In genomic region chr7:157405501-157405900, GRCh38 we compare ENCODE assay signal across 17 cellular contexts.
A peak's percentile ranks its signal among the peaks of the same experiment; 100 is the strongest.
DNase-seq lines count a peak whose midpoint lies in the region; ATAC-seq and TF ChIP-seq lines count a peak whose summit lies in the region.
"Had no signal": no experiment of that assay in that cellular context is flagged by ENCODE, and none has a peak within 500 bp of the region (broad histone marks: within the 10 kb centered on the region; RNA-seq: fewer than 3 reads in every experiment).

No MANE protein-coding gene starts in this region.

- H3K4me1 ChIP-seq in SK-N-SH (ENCODE audit: control insufficient read depth in 1 of 2, insufficient read depth in 2 of 2, low read depth in 1 of 2, low read length in 1 of 2) (peaks cover 0 to 29% of the 10 kb centered on the region in 2 experiments; a peak in 2 of 4 replicates), right cardiac atrium (ENCODE audit: control insufficient read depth, insufficient read depth, low read length) (peaks cover 7% of the 10 kb centered on the region), testis (peaks cover 32% of the 10 kb centered on the region)

- TF ChIP-seq RAD21 in SK-N-SH (IDR thresholded peaks at IDR 0.05; ENCODE audit: low read length) = no peak

- H3F3A ChIP-seq in SK-N-SH (replicated peaks; ENCODE audit: insufficient read depth) = peaks cover 15% of the 10 kb centered on the region

- H3K27ac ChIP-seq in SK-N-SH (ENCODE audit: low read depth in 2 of 2, low read length in 1 of 2) (peak overlapping the region in 1 of 2 experiments; percentile 39; a peak in 1 of 4 replicates), right cardiac atrium (ENCODE audit: low read length) (peak overlapping the region; percentile 37), testis (peak overlapping the region; percentile 47 to 60)
- H3K27ac ChIP-seq: upper lobe of left lung had no signal

- peak; percentile 1 to 3 for ATAC-seq in right cardiac atrium
- ATAC-seq: stimulated activated memory B cell treated with anti-CD40 and anti-IgM and Interleukin-4, amounts not matched to agents 10 μg/mL and 1 μg/mL and 100 μg/mL, for 72 hours had no signal

- H3K36me3 Mint-ChIP-seq in activated T-cell treated with anti-CD3 and anti-CD28 coated beads, Interleukin-2, amount 50 U/mL, for 24 hours (ENCODE audit: low read depth) = peaks cover 80% of the 10 kb centered on the region

- no peak for DNase-seq in activated T-cell treated with anti-CD3 and anti-CD28 coated beads, Interleukin-2, amount 50 U/mL, for 24 hours
- DNase-seq in activated T-cell treated with anti-CD3 and anti-CD28 coated beads for 4 hours (no peak), SK-N-SH (peak; percentile 59), right cardiac atrium (peak in 2 of 3 donors; percentile 45 to 49), testis (no peak), HEK293T (ENCODE audit: extremely low spot score) (no peak), NAMALWA (ENCODE audit: low spot score) (no peak), inferior parietal cortex (ENCODE audit: extremely low spot score) (no peak)
- DNase-seq: hippocampal formation, left colon, NCI-H146, NCI-H446 treated with DMSO at 0.1 percent for 48 hours, upper lobe of left lung had no signal

- no peak overlapping the region for H3K9ac ChIP-seq in SK-N-SH

- H3K79me2 ChIP-seq in SK-N-SH (ENCODE audit: insufficient read depth) = peaks cover 27% of the 10 kb centered on the region; the same call in 1 of the 2 replicates

- TF ChIP-seq POLR2A in testis (IDR thresholded peaks at IDR 0.05) = no peak

- peaks cover 23% of the 10 kb centered on the region for H3K4me1 Mint-ChIP-seq in activated T-cell treated with anti-CD3 and anti-CD28 coated beads, Interleukin-2, amount 50 U/mL, for 24 hours (ENCODE audit: low read depth)

- 88% methylated on average over 13 of the region's 13 CpGs for WGBS in SK-N-SH (ENCODE audit: low lambda C conversion rate)
- WGBS in right cardiac atrium = 86% methylated on average over 13 of the region's 13 CpGs
- WGBS in testis, 2 donors = 56 to 69% methylated on average over 12 to 13 of the region's 13 CpGs

- peaks cover 27 to 57% of the 10 kb centered on the region in 2 experiments for H3K36me3 ChIP-seq in SK-N-SH (replicated peaks in 1 of 2; ENCODE audit: control insufficient read depth in 1 of 2, insufficient read depth in 2 of 2, low read length in 1 of 2)
- H3K36me3 ChIP-seq in testis (ENCODE audit: low read depth, missing control alignments) = no peaks in the 10 kb centered on the region

- H3K27me3 ChIP-seq in SK-N-SH (ENCODE audit: insufficient read depth) (no peaks in the 10 kb centered on the region), right cardiac atrium (ENCODE audit: control insufficient read depth, insufficient read depth) (no peaks in the 10 kb centered on the region), testis (no peaks in the 10 kb centered on the region)
- H3K27me3 ChIP-seq: spleen, upper lobe of left lung had no signal

- H3K9me3 Mint-ChIP-seq in activated T-cell treated with anti-CD3 and anti-CD28 coated beads, Interleukin-2, amount 50 U/mL, for 24 hours = no peaks in the 10 kb centered on the region
- H3K9me3 Mint-ChIP-seq: activated CD4-positive, alpha-beta T cell treated with anti-CD3 and anti-CD28 coated beads, Interleukin-2, amount 10 ng/mL, durations not matched to agents 24 days and 14 days; stimulated activated memory B cell treated with anti-CD40 and anti-IgM and Interleukin-4, amounts not matched to agents 10 μg/mL and 1 μg/mL and 100 μg/mL, for 72 hours had no signal

- peaks cover 33% of the 10 kb centered on the region for H4K20me1 ChIP-seq in SK-N-SH (ENCODE audit: insufficient read depth)

- H3K27ac Mint-ChIP-seq in activated T-cell treated with anti-CD3 and anti-CD28 coated beads, Interleukin-2, amount 50 U/mL, for 24 hours = peak overlapping the region; percentile 78
- H3K27ac Mint-ChIP-seq: stimulated activated memory B cell treated with anti-CD40 and anti-IgM and Interleukin-4, amounts not matched to agents 10 μg/mL and 1 μg/mL and 100 μg/mL, for 72 hours had no signal

- TF ChIP-seq EP300 in SK-N-SH (IDR thresholded peaks at IDR 0.05; ENCODE audit: borderline replicate concordance in 1 of 2, low read depth in 1 of 2, low read length in 1 of 2) = no peak

- no peak overlapping the region for H3K4me3 Mint-ChIP-seq in activated T-cell treated with anti-CD3 and anti-CD28 coated beads, Interleukin-2, amount 50 U/mL, for 24 hours
- H3K4me3 Mint-ChIP-seq: activated CD4-positive, alpha-beta T cell treated with anti-CD3 and anti-CD28 coated beads, Interleukin-2, amount 10 ng/mL, durations not matched to agents 24 days and 14 days; stimulated activated memory B cell treated with anti-CD40 and anti-IgM and Interleukin-4, amounts not matched to agents 10 μg/mL and 1 μg/mL and 100 μg/mL, for 72 hours had no signal

- H3K9me3 ChIP-seq in SK-N-SH = no peaks in the 10 kb centered on the region
- no peaks in the 10 kb centered on the region for H3K9me3 ChIP-seq in right cardiac atrium (ENCODE audit: control insufficient read depth, low read length)
- no peaks in the 10 kb centered on the region for H3K9me3 ChIP-seq in testis
- H3K9me3 ChIP-seq: spleen, upper lobe of left lung had no signal

- POLR2A ChIA-PET in SK-N-SH (lab: Yijun Ruan, JAX) = no interaction called here
- POLR2A ChIA-PET in HEK293T (lab: Yijun Ruan, JAX) = no interaction called here

- H3K27me3 Mint-ChIP-seq in activated T-cell treated with anti-CD3 and anti-CD28 coated beads, Interleukin-2, amount 50 U/mL, for 24 hours = no peaks in the 10 kb centered on the region
- H3K27me3 Mint-ChIP-seq: activated CD4-positive, alpha-beta T cell treated with anti-CD3 and anti-CD28 coated beads, Interleukin-2, amount 10 ng/mL, durations not matched to agents 24 days and 14 days; activated naive CD8-positive, alpha-beta T cell; stimulated activated memory B cell treated with anti-CD40 and anti-IgM and Interleukin-4, amounts not matched to agents 10 μg/mL and 1 μg/mL and 100 μg/mL, for 72 hours had no signal

- H3K9me2 ChIP-seq in SK-N-SH = no peaks in the 10 kb centered on the region

- H3K4me3 ChIP-seq in SK-N-SH (ENCODE audit: low read depth in 2 of 2, low read length in 1 of 2) (no peak overlapping the region), right cardiac atrium (ENCODE audit: low read length) (no peak overlapping the region), testis (no peak overlapping the region)
- H3K4me3 ChIP-seq: spleen, upper lobe of left lung had no signal

- H3K4me2 ChIP-seq in SK-N-SH = no peak overlapping the region

- CTCF ChIA-PET in SK-N-SH (lab: Yijun Ruan, JAX) (interaction anchor here (0.6 to 5.9 kb wide), 13 partner anchors 8 to 1002 kb away, joined by 3 to 56 read pairs (median 4); no protein-coding TSS in a partner anchor), HEK293T (lab: Yijun Ruan, JAX) (interaction anchor here (0.8 kb wide), 1 partner anchor 19 kb away, joined by 3 read pairs; no protein-coding TSS in a partner anchor)

- H2AFZ ChIP-seq in SK-N-SH (ENCODE audit: low read depth) = no peak overlapping the region

- intact Hi-C loops in right cardiac atrium (cut with DNase I) (no loop called here), testis (cut with DNase I; ENCODE audit: low total_unique reads) (no loop called here)

- TF ChIP-seq CTCF in SK-N-SH (IDR thresholded peaks at IDR 0.05) = no peak
- TF ChIP-seq CTCF in testis (IDR thresholded peaks at IDR 0.05) = no peak

TF ChIP-seq in SK-N-SH, 30 proteins besides CTCF, POLR2A, EP300 and RAD21:
- no peak for TF ChIP-seq NRF1 (IDR thresholded peaks at IDR 0.05; ENCODE audit: low read depth, low read length)
- no peak for TF ChIP-seq NFIC (IDR thresholded peaks at IDR 0.05; ENCODE audit: borderline replicate concordance)
- no peak for TF ChIP-seq USF1 (IDR thresholded peaks at IDR 0.05; ENCODE audit: borderline replicate concordance, low read depth)
- TF ChIP-seq MEF2A (IDR thresholded peaks at IDR 0.05; ENCODE audit: borderline replicate concordance, low read depth) = no peak
- TF ChIP-seq MXI1 (IDR thresholded peaks at IDR 0.05; ENCODE audit: low read depth, low read length) = no peak
- TF ChIP-seq SIN3A (IDR thresholded peaks at IDR 0.05; ENCODE audit: borderline replicate concordance, low read depth, low read length) = no peak
- TF ChIP-seq ELF1 (IDR thresholded peaks at IDR 0.05) = no peak

TF ChIP-seq in HEK293T, 16 proteins besides CTCF, POLR2A, EP300 and RAD21:
- TF ChIP-seq L3MBTL2 (conservative IDR thresholded peaks at IDR 0.05) (no peak), SUZ12 (IDR thresholded peaks at IDR 0.05) (no peak), NFRKB (IDR thresholded peaks at IDR 0.05) (no peak), ELF4 (IDR thresholded peaks at IDR 0.05) (no peak), LEF1 (IDR thresholded peaks at IDR 0.05; ENCODE audit: borderline replicate concordance) (no peak), TARDBP (IDR thresholded peaks at IDR 0.05) (no peak), ARNT (IDR thresholded peaks at IDR 0.05) (no peak)

Comparison
In these comparisons a context has a peak if more than half of its experiments do, and no peak if none do; other contexts are left out.
1. DNase-seq: peak in SK-N-SH (single experiment) and right cardiac atrium (2 of 3); none in activated T-cell treated with anti-CD3 and anti-CD28 coated beads, Interleukin-2, amount 50 U/mL, for 24 hours (single experiment), activated T-cell treated with anti-CD3 and anti-CD28 coated beads for 4 hours (single experiment), testis (single experiment), HEK293T (single experiment), NAMALWA (single experiment) and inferior parietal cortex (single experiment).